In the genomic region with DNA sequence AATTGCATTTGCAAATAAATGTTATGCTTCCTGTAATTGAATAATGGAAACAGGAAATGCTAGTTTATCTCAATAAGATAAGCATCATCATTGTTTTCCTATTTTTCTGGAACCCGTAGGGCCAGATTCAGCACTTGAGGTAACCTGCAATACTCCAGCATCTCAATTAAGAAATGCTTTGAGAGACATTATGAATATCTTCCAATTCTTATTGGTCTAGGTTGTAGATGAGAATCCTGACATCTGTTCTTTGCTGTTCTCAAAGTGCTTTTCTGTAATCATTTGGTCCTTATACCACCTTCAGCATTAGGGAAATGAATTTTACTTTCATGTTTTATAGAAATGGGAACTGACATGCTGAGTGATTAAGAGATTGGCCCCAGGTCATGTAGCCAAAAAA, we compare ENCODE assay signal across 9 cellular contexts.
"Had no signal": no experiment of that assay in that cellular context is flagged by ENCODE, and none has a peak within 500 bp of the region (broad histone marks: within the 10 kb centered on the region; RNA-seq: fewer than 3 reads in every experiment).

No MANE protein-coding gene starts in this region.

- H2AFZ ChIP-seq: GM23248 had no signal

- H3K27ac ChIP-seq: GM23248, HL-60 had no signal

- H3K4me1 ChIP-seq: HAP-1 had no signal

- H3K9me3 ChIP-seq: HAP-1 had no signal

- FAIRE-seq: HepG2 had no signal

- ATAC-seq: HCT116, HepG2 had no signal

- DNase-seq: GM23248, GOT3, H7, HFFc6, KG1 had no signal

- H3K9ac ChIP-seq: GM23248 had no signal

- H3K4me3 ChIP-seq: GM23248, HAP-1 had no signal

- H3K36me3 ChIP-seq: HAP-1 had no signal
